In the genomic region with DNA sequence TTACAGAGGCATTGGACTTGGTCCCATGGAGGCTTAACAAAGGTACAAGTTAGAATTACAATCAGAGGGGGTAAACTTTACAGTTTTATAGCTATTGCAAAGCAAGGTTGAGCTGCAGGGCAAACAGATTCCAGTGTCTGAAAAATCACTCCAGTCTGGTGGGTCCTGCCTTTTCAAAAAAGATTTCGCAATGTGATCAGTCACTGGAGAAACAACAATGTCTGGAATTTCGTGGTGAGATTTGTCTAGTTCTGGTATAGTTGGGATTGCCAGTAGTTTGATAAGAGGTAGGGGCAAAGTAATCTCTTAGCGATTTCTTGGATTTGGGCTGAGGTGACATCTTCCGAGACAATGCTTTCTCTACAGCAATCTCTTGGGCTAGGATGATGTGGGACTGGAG, we compare ENCODE assay signal across 18 cellular contexts.
"Had no signal": no experiment of that assay in that cellular context is flagged by ENCODE, and none has a peak within 500 bp of the region (broad histone marks: within the 10 kb centered on the region; RNA-seq: fewer than 3 reads in every experiment).

No MANE protein-coding gene starts in this region.

- H3K9ac ChIP-seq: neural progenitor cell had no signal

- H3K4me2 ChIP-seq: neural progenitor cell had no signal

- H3K27ac ChIP-seq: neural progenitor cell, pancreas, thyroid gland, uterus had no signal

- H3K4me1 ChIP-seq: neural progenitor cell, pancreas, thyroid gland, uterus had no signal

- DNase-seq: activated CD4-positive, alpha-beta T cell treated with anti-CD3 and anti-CD28 coated beads, Interleukin-2, amount 50 U/mL, for 48 hours; activated CD4-positive, CD25-positive, alpha-beta regulatory T cell treated with anti-CD3 and anti-CD28 coated beads, Interleukin-2, amount 50 U/mL, for 72 hours; activated naive CD4-positive, alpha-beta T cell treated with anti-CD3 and anti-CD28 coated beads, Interleukin-2, amount 10 ng/mL, durations not matched to agents 7 days and 5 days; activated T-cell treated with anti-CD3 and anti-CD28 coated beads, Interleukin-2, amount 50 U/mL, for 24 hours; cerebellar nuclear complex; effector memory CD4-positive, alpha-beta T cell; foreskin melanocyte; head of caudate nucleus; immature natural killer cell; left colon; naive B cell; pancreas; T-cell; T-helper 9 cell; thyroid gland; uterus had no signal

- H3K27me3 ChIP-seq: neural progenitor cell, pancreas, thyroid gland, uterus had no signal

- ATAC-seq: left colon; pancreas; stimulated activated memory B cell treated with anti-CD40 and anti-IgM and Interleukin-4, amounts not matched to agents 10 μg/mL and 1 μg/mL and 100 μg/mL, for 72 hours; T-cell had no signal

- H3K4me3 ChIP-seq: neural progenitor cell, pancreas, thyroid gland, uterus had no signal

- H3K9me3 ChIP-seq: pancreas, thyroid gland, uterus had no signal

- H2AFZ ChIP-seq: neural progenitor cell had no signal

- H3K36me3 ChIP-seq: neural progenitor cell, pancreas, thyroid gland, uterus had no signal
